ENCODE assay signal across 19 cellular contexts in genomic region chr4:122229857-122230256, GRCh38.
DNase-seq lines count a peak whose midpoint lies in the region; ATAC-seq and TF ChIP-seq lines count a peak whose summit lies in the region.
"Had no signal": no experiment of that assay in that cellular context is flagged by ENCODE, and none has a peak within 500 bp of the region (broad histone marks: within the 10 kb centered on the region; RNA-seq: fewer than 3 reads in every experiment).

No MANE protein-coding gene starts in this region.

- CTCF ChIA-PET in CD4-positive, alpha-beta memory T cell (lab: Charles Lee; ENCODE audit: partially characterized antibody), result no interaction called here

- H3K9me3 ChIP-seq in T-helper 17 cell (ENCODE audit: control insufficient read depth, low read length, poor library complexity, severe bottlenecking) (no peaks in the 10 kb centered on the region), left ventricle myocardium inferior (replicated peaks) (no peaks in the 10 kb centered on the region)
- no peaks in the 10 kb centered on the region for H3K9me3 ChIP-seq in CD4-positive, alpha-beta memory T cell (ENCODE audit: control insufficient read depth in 1 of 2, low read length in 2 of 2)
- H3K9me3 ChIP-seq: Caco-2, HAP-1 had no signal

- DNase-seq in T-helper 17 cell (no peak), fibroblast of gingiva (ENCODE audit: low read depth) (peak; percentile 2), left lobe of liver (ENCODE audit: low spot score) (no peak), left ventricle myocardium inferior (no peak), NCI-H128 (lab: John Stamatoyannopoulos, UW; ENCODE audit: unreplicated experiment) (no peak)
- DNase-seq in central memory CD8-positive, alpha-beta T cell (ENCODE audit: low spot score in 2 of 2), result no peak
- DNase-seq in CD4-positive, alpha-beta memory T cell, result no peak
- DNase-seq: C1 segment of cervical spinal cord; Caco-2; CD8-positive, alpha-beta T cell; DMS153; DMS79; EL; GDM1; GOT3; HFFc6 had no signal

- ATAC-seq in T-helper 17 cell, result no peak
- ATAC-seq in central memory CD8-positive, alpha-beta T cell (replicated peaks; ENCODE audit: extremely low read depth, poor library complexity, severe bottlenecking), result no peak
- peak; percentile 89 for ATAC-seq in left lobe of liver
- no peak for ATAC-seq in HG03025 (IDR thresholded peaks at IDR 0.05; ENCODE audit: low FRiP score, unreplicated experiment)
- ATAC-seq: CD8-positive, alpha-beta T cell; GM12878 had no signal

- H3K27me3 Mint-ChIP-seq in T-helper 17 cell, result no peaks in the 10 kb centered on the region
- H3K27me3 Mint-ChIP-seq in central memory CD8-positive, alpha-beta T cell, result no peaks in the 10 kb centered on the region
- no peaks in the 10 kb centered on the region for H3K27me3 Mint-ChIP-seq in CD4-positive, alpha-beta memory T cell

- no peak overlapping the region for H3K4me3 ChIP-seq in left ventricle myocardium inferior
- H3K4me3 ChIP-seq in CD4-positive, alpha-beta memory T cell (ENCODE audit: low read length in 2 of 2), result no peak overlapping the region
- H3K4me3 ChIP-seq: GM12878, HAP-1 had no signal

- H3K36me3 ChIP-seq in left ventricle myocardium inferior, result peaks cover 35% of the 10 kb centered on the region
- peaks cover 14% of the 10 kb centered on the region for H3K36me3 ChIP-seq in CD4-positive, alpha-beta memory T cell (ENCODE audit: insufficient read depth, low read length)

- H3K4me1 Mint-ChIP-seq in T-helper 17 cell, result peaks cover 8% of the 10 kb centered on the region
- peaks cover 9% of the 10 kb centered on the region for H3K4me1 Mint-ChIP-seq in central memory CD8-positive, alpha-beta T cell
- H3K4me1 Mint-ChIP-seq in CD4-positive, alpha-beta memory T cell, result peaks cover 0 to 7% (median 4%) of the 10 kb centered on the region in 4 donors

- H3K27me3 ChIP-seq in left ventricle myocardium inferior (ENCODE audit: low read depth), result no peaks in the 10 kb centered on the region
- no peaks in the 10 kb centered on the region for H3K27me3 ChIP-seq in CD4-positive, alpha-beta memory T cell (ENCODE audit: insufficient read depth, low read length)

- peaks cover 3% of the 10 kb centered on the region for H3K4me1 ChIP-seq in left ventricle myocardium inferior
- no peaks in the 10 kb centered on the region for H3K4me1 ChIP-seq in CD4-positive, alpha-beta memory T cell (ENCODE audit: insufficient read depth, low read length)
- H3K4me1 ChIP-seq: Caco-2, HAP-1 had no signal

- no peaks in the 10 kb centered on the region for H3K9me3 Mint-ChIP-seq in central memory CD8-positive, alpha-beta T cell
- H3K9me3 Mint-ChIP-seq in CD4-positive, alpha-beta memory T cell, result no peaks in the 10 kb centered on the region
- H3K9me3 Mint-ChIP-seq: CD8-positive, alpha-beta T cell; HFFc6 had no signal

- POLR2A ChIA-PET in CD4-positive, alpha-beta memory T cell (lab: Charles Lee; ENCODE audit: partially characterized antibody), result no interaction called here

- intact Hi-C loops in left ventricle myocardium inferior (cut with micrococcal nuclease), result no loop called here
- intact Hi-C loops in CD4-positive, alpha-beta memory T cell (cut with micrococcal nuclease), result no loop called here

- TF ChIP-seq CTCF in left ventricle myocardium inferior (IDR thresholded peaks at IDR 0.05; ENCODE audit: borderline replicate concordance), result no peak

- H3K36me3 Mint-ChIP-seq in T-helper 17 cell (ENCODE audit: low read depth), result peaks cover 5% of the 10 kb centered on the region
- H3K36me3 Mint-ChIP-seq in central memory CD8-positive, alpha-beta T cell (ENCODE audit: insufficient read depth), result peaks cover 19% of the 10 kb centered on the region
- H3K36me3 Mint-ChIP-seq in CD4-positive, alpha-beta memory T cell, result peaks cover 49 to 56% of the 10 kb centered on the region in 2 donors

- no peak overlapping the region for H3K4me3 Mint-ChIP-seq in T-helper 17 cell
- no peak overlapping the region for H3K4me3 Mint-ChIP-seq in central memory CD8-positive, alpha-beta T cell
- H3K4me3 Mint-ChIP-seq in CD4-positive, alpha-beta memory T cell, result no peak overlapping the region
- H3K4me3 Mint-ChIP-seq: CD8-positive, alpha-beta T cell; HFFc6 had no signal

- peak overlapping the region; percentile 76 for H3K27ac Mint-ChIP-seq in T-helper 17 cell
- peak overlapping the region; percentile 36 for H3K27ac Mint-ChIP-seq in central memory CD8-positive, alpha-beta T cell (ENCODE audit: low read depth)
- H3K27ac Mint-ChIP-seq in CD4-positive, alpha-beta memory T cell, result peak overlapping the region in 1 of 7 donors; percentile 40
- H3K27ac Mint-ChIP-seq: CD8-positive, alpha-beta T cell; HFFc6 had no signal

- no peak overlapping the region for H3K27ac ChIP-seq in left ventricle myocardium inferior (replicated peaks)
- no peak overlapping the region for H3K27ac ChIP-seq in CD4-positive, alpha-beta memory T cell (ENCODE audit: low read depth, low read length)
